ENCODE assay signal across 18 cellular contexts in genomic region chr7:105454921-105455320, GRCh38.
A peak's percentile ranks its signal among the peaks of the same experiment; 100 is the strongest.
DNase-seq lines count a peak whose midpoint lies in the region; ATAC-seq and TF ChIP-seq lines count a peak whose summit lies in the region.
"Had no signal": no experiment of that assay in that cellular context is flagged by ENCODE, and none has a peak within 500 bp of the region (broad histone marks: within the 10 kb centered on the region; RNA-seq: fewer than 3 reads in every experiment).

No MANE protein-coding gene starts in this region.

- H3K9ac ChIP-seq in SK-N-SH, result peak overlapping the region; percentile 4; the same call in 1 of the 2 replicates

- H3K4me1 ChIP-seq in ACC112 (ENCODE audit: control insufficient read depth, insufficient read depth, low read length, unreplicated experiment) (peaks cover 14% of the 10 kb centered on the region), SK-N-SH (ENCODE audit: control insufficient read depth in 1 of 2, insufficient read depth in 2 of 2, low read depth in 1 of 2, low read length in 1 of 2) (peaks cover 0 to 19% of the 10 kb centered on the region in 2 experiments; a peak in 3 of 4 replicates), psoas muscle (no peaks in the 10 kb centered on the region)
- H3K4me1 ChIP-seq: upper lobe of right lung had no signal

- H3K27ac Mint-ChIP-seq in nephron progenitor cell, result peak overlapping the region; percentile 60
- H3K27ac Mint-ChIP-seq: stimulated activated naive CD8-positive, alpha-beta T cell treated with anti-CD3 and anti-CD28 coated beads, Interleukin-15, amount 100 ng/mL, for 72 hours had no signal

- H3K4me1 Mint-ChIP-seq in nephron progenitor cell, result peaks cover 10% of the 10 kb centered on the region
- H3K4me1 Mint-ChIP-seq: stimulated activated naive CD8-positive, alpha-beta T cell treated with anti-CD3 and anti-CD28 coated beads, Interleukin-15, amount 100 ng/mL, for 72 hours had no signal

- H3K9me3 ChIP-seq in SK-N-SH (no peaks in the 10 kb centered on the region), psoas muscle (no peaks in the 10 kb centered on the region)
- H3K9me3 ChIP-seq: upper lobe of right lung had no signal

- H3K27me3 ChIP-seq in ACC112 (ENCODE audit: insufficient read depth, low read length) (no peaks in the 10 kb centered on the region), SK-N-SH (ENCODE audit: insufficient read depth) (no peaks in the 10 kb centered on the region), psoas muscle (ENCODE audit: insufficient read depth in 3 of 3, low read length in 2 of 3) (no peaks in the 10 kb centered on the region)
- H3K27me3 ChIP-seq: upper lobe of right lung had no signal

- H3K36me3 ChIP-seq in ACC112 (ENCODE audit: insufficient read depth, low read length), result peaks cover 8% of the 10 kb centered on the region; the same call in 1 of the 2 replicates
- peaks cover 19 to 24% of the 10 kb centered on the region in 2 experiments for H3K36me3 ChIP-seq in SK-N-SH (replicated peaks in 1 of 2; ENCODE audit: control insufficient read depth in 1 of 2, insufficient read depth in 2 of 2, low read length in 1 of 2)
- H3K36me3 ChIP-seq in psoas muscle (ENCODE audit: insufficient read depth in 1 of 2, low read depth in 1 of 2), result peaks cover 6 to 35% of the 10 kb centered on the region in 2 donors
- H3K36me3 ChIP-seq: upper lobe of right lung had no signal

- POLR2A ChIA-PET in SK-N-SH (lab: Yijun Ruan, JAX), result no interaction called here

- H3K27ac ChIP-seq in ACC112 (ENCODE audit: low read depth, low read length) (no peak overlapping the region), SK-N-SH (ENCODE audit: low read depth in 2 of 2, low read length in 1 of 2) (peak overlapping the region; percentile 50 to 66; a peak in 3 of 4 replicates), psoas muscle (no peak overlapping the region)
- H3K27ac ChIP-seq: C4-2B, upper lobe of right lung had no signal

- H3K36me3 Mint-ChIP-seq in nephron progenitor cell (ENCODE audit: low read depth), result peaks cover 39% of the 10 kb centered on the region

- peaks cover 28% of the 10 kb centered on the region for H3F3A ChIP-seq in SK-N-SH (replicated peaks; ENCODE audit: insufficient read depth)

- H3K4me3 ChIP-seq in ACC112 (ENCODE audit: low read depth, low read length), result no peak overlapping the region
- H3K4me3 ChIP-seq in SK-N-SH (ENCODE audit: low read depth in 2 of 2, low read length in 1 of 2), result no peak overlapping the region
- no peak overlapping the region for H3K4me3 ChIP-seq in psoas muscle
- H3K4me3 ChIP-seq: upper lobe of right lung had no signal

- no peak for ATAC-seq in psoas muscle
- no peak for ATAC-seq in GM18870 (IDR thresholded peaks at IDR 0.05; ENCODE audit: unreplicated experiment)
- ATAC-seq in GM21515 (IDR thresholded peaks at IDR 0.05; ENCODE audit: unreplicated experiment), result no peak
- no peak for ATAC-seq in HG03439 (IDR thresholded peaks at IDR 0.05; ENCODE audit: unreplicated experiment)
- ATAC-seq: left cardiac atrium; stimulated activated naive CD8-positive, alpha-beta T cell treated with anti-CD3 and anti-CD28 coated beads, Interleukin-15, amount 100 ng/mL, for 72 hours; upper lobe of right lung had no signal

- H3K4me2 ChIP-seq in SK-N-SH, result peak overlapping the region; percentile 54; the same call in 1 of the 2 replicates

- no peaks in the 10 kb centered on the region for H3K9me3 Mint-ChIP-seq in nephron progenitor cell
- H3K9me3 Mint-ChIP-seq: stimulated activated naive CD8-positive, alpha-beta T cell treated with anti-CD3 and anti-CD28 coated beads, Interleukin-15, amount 100 ng/mL, for 72 hours had no signal

- no peaks in the 10 kb centered on the region for H3K27me3 Mint-ChIP-seq in nephron progenitor cell (ENCODE audit: low read depth, poor library complexity)
- H3K27me3 Mint-ChIP-seq: stimulated activated naive CD8-positive, alpha-beta T cell treated with anti-CD3 and anti-CD28 coated beads, Interleukin-15, amount 100 ng/mL, for 72 hours had no signal

- DNase-seq in SK-N-SH (no peak), fibroblast of gingiva (ENCODE audit: low read depth) (peak; percentile 14), nephron progenitor cell (no peak), psoas muscle (no peak)
- DNase-seq: activated CD4-positive, alpha-beta T cell treated with anti-CD3 and anti-CD28 coated beads, Interleukin-2, amount 50 U/mL, for 1 hour; activated naive CD4-positive, alpha-beta T cell; DMS153; KG1; left cardiac atrium; NCI-H1105; NCI-H2171; stimulated activated naive CD8-positive, alpha-beta T cell treated with anti-CD3 and anti-CD28 coated beads, Interleukin-15, amount 100 ng/mL, for 72 hours; upper lobe of right lung had no signal

- no peak overlapping the region for H3K4me3 Mint-ChIP-seq in nephron progenitor cell
- H3K4me3 Mint-ChIP-seq: stimulated activated naive CD8-positive, alpha-beta T cell treated with anti-CD3 and anti-CD28 coated beads, Interleukin-15, amount 100 ng/mL, for 72 hours had no signal

- no peaks in the 10 kb centered on the region for H4K20me1 ChIP-seq in SK-N-SH (ENCODE audit: insufficient read depth)

- TF ChIP-seq RAD21 in SK-N-SH (IDR thresholded peaks at IDR 0.05; ENCODE audit: low read length), result no peak

- intact Hi-C loops in psoas muscle (cut with DNase I), result no loop called here

- CTCF ChIA-PET in SK-N-SH (lab: Yijun Ruan, JAX), result interaction anchor here (0.7 to 2.0 kb wide), 8 partner anchors 11 to 473 kb away, joined by 3 to 9 read pairs (median 4); no protein-coding TSS in a partner anchor

- WGBS in SK-N-SH (ENCODE audit: low lambda C conversion rate), result 93% methylated on average over 2 of the region's 2 CpGs
- 58 to 61% (median 60%) methylated on average over 2 of the region's 2 CpGs for WGBS in psoas muscle, 3 donors

- no peak for TF ChIP-seq EP300 in SK-N-SH (IDR thresholded peaks at IDR 0.05; ENCODE audit: borderline replicate concordance in 1 of 2, low read depth in 1 of 2, low read length in 1 of 2)

- no peak for TF ChIP-seq CTCF in SK-N-SH (IDR thresholded peaks at IDR 0.05)
- TF ChIP-seq CTCF in nephron progenitor cell (IDR thresholded peaks at IDR 0.05), result no peak
- no peak for TF ChIP-seq CTCF in psoas muscle (IDR thresholded peaks at IDR 0.05)

- H3K9me2 ChIP-seq in SK-N-SH, result no peaks in the 10 kb centered on the region

- H3K79me2 ChIP-seq in ACC112 (ENCODE audit: control insufficient read depth, insufficient read depth, low read length, unreplicated experiment), result no peaks in the 10 kb centered on the region
- H3K79me2 ChIP-seq in SK-N-SH (ENCODE audit: insufficient read depth), result no peaks in the 10 kb centered on the region

- H2AFZ ChIP-seq in ACC112 (ENCODE audit: low read length, unreplicated experiment) (peak overlapping the region; percentile 11), SK-N-SH (ENCODE audit: low read depth) (no peak overlapping the region)

TF ChIP-seq in SK-N-SH, 30 proteins besides CTCF, POLR2A, EP300 and RAD21:
- TF ChIP-seq EZH2phosphoT487 (IDR thresholded peaks at IDR 0.05; ENCODE audit: borderline replicate concordance, low read depth) (no peak), SMC3 (IDR thresholded peaks at IDR 0.05; ENCODE audit: low read depth, low read length) (no peak), CHD2 (IDR thresholded peaks at IDR 0.05; ENCODE audit: low read length, partially characterized antibody) (no peak), USF2 (IDR thresholded peaks at IDR 0.05; ENCODE audit: borderline replicate concordance, low read depth, low read length) (no peak), FOXJ3 (CRISPR knock-in tag; IDR thresholded peaks at IDR 0.05) (no peak)

Comparison
In these comparisons a context has a peak if more than half of its experiments do, and no peak if none do; other contexts are left out.
1. H3K27ac ChIP-seq: peak in SK-N-SH (2 of 2); none in ACC112 (single experiment) and psoas muscle (single experiment).